ENCODE assay signal across 8 cellular contexts in the genomic region with DNA sequence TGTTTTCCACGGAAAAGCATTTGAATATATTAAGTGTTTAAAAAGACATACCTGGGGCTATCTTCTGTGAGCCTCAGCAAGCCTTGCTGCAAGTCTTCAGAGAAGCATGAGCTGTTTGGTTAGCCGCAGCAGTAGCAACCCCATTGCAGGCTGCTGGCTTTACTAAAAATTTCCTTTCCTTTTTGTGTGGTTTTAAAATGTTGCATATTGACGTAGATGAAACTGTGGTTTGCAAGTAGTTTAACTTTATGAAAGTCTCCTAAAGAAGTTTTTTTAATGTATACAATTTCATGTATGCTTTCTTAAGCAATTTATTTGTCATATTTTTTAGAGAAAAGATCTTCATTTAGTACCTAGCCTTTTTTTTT. TPM values are rescaled to one million over a fixed set of nuclear protein-coding genes. Genes with fewer than 3 reads are reported as not detected.
DNase-seq lines count a peak whose midpoint lies in the region; ATAC-seq and TF ChIP-seq lines count a peak whose summit lies in the region.

A gene with protein sequence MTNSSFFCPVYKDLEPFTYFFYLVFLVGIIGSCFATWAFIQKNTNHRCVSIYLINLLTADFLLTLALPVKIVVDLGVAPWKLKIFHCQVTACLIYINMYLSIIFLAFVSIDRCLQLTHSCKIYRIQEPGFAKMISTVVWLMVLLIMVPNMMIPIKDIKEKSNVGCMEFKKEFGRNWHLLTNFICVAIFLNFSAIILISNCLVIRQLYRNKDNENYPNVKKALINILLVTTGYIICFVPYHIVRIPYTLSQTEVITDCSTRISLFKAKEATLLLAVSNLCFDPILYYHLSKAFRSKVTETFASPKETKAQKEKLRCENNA (minus strand): TSS at position 164 of the 368 bp plus-strand sequence. CDS start 3,830 bp downstream, outside the sequence.

- H3K4me1 ChIP-seq in SJCRH30, result no peaks in the 10 kb centered on the region

- H3K27ac ChIP-seq in SJCRH30, result no peak within 1 kb of the TSS

- peaks cover 59% of the 10 kb centered on the region for H3K4me1 Mint-ChIP-seq in activated CD8-positive, alpha-beta T cell treated with anti-CD3 and anti-CD28 coated beads, Interleukin-2, amount 10 ng/mL, durations not matched to agents 7 days and 5 days (ENCODE audit: low read depth)
- H3K4me1 Mint-ChIP-seq in Calu3 (ENCODE audit: low read depth, unreplicated experiment), result no peaks in the 10 kb centered on the region

- TF ChIP-seq CTCF in Calu3 (IDR thresholded peaks at IDR 0.05; ENCODE audit: unreplicated experiment), result no peak

- H3K36me3 ChIP-seq in SJCRH30, result no peaks in the 10 kb centered on the region

- H3K4me3 ChIP-seq in SJCRH30, result no peak within 1 kb of the TSS

- H3K36me3 Mint-ChIP-seq in activated CD8-positive, alpha-beta T cell treated with anti-CD3 and anti-CD28 coated beads, Interleukin-2, amount 10 ng/mL, durations not matched to agents 7 days and 5 days (ENCODE audit: low read depth), result peaks cover 50% of the 10 kb centered on the region
- no peaks in the 10 kb centered on the region for H3K36me3 Mint-ChIP-seq in Calu3 (ENCODE audit: insufficient read depth, unreplicated experiment)

- BruUV-seq in Calu3 (replicated peaks; lab: Mats Ljungman, UMichigan), result no TSS peak

- DNase-seq in activated CD8-positive, alpha-beta T cell treated with anti-CD3 and anti-CD28 coated beads, Interleukin-2, amount 10 ng/mL, durations not matched to agents 7 days and 5 days, result peak; percentile 85
- DNase-seq in stimulated activated CD4-positive, alpha-beta T cell treated with anti-CD3 and anti-CD28 coated beads, Interleukin-15, amount 100 ng/mL, for 48 hours (ENCODE audit: low read depth in 2 of 2), result peak; percentile 54 to 56
- DNase-seq in NCI-H774 (lab: John Stamatoyannopoulos, UW) (no peak), Calu3 (no peak), HuH-7 (ENCODE audit: low spot score) (no peak), SJCRH30 (no peak)

- H3K9me3 Mint-ChIP-seq in activated CD8-positive, alpha-beta T cell treated with anti-CD3 and anti-CD28 coated beads, Interleukin-2, amount 10 ng/mL, durations not matched to agents 7 days and 5 days (ENCODE audit: insufficient read depth), result no peaks in the 10 kb centered on the region
- H3K9me3 Mint-ChIP-seq in Calu3 (ENCODE audit: low read depth, unreplicated experiment), result no peaks in the 10 kb centered on the region

- H3K27me3 ChIP-seq in SJCRH30, result 0 out of 2 replicates have a peak, but pooled peaks cover 7% of the 10 kb centered on the region

- peak within 1 kb of the TSS; percentile 94 for H3K27ac Mint-ChIP-seq in activated CD8-positive, alpha-beta T cell treated with anti-CD3 and anti-CD28 coated beads, Interleukin-2, amount 10 ng/mL, durations not matched to agents 7 days and 5 days
- no peak within 1 kb of the TSS for H3K27ac Mint-ChIP-seq in Calu3 (ENCODE audit: unreplicated experiment)

- H3K9me3 ChIP-seq in SJCRH30 (replicated peaks), result no peaks in the 10 kb centered on the region

- CTCF ChIA-PET in activated CD8-positive, alpha-beta T cell treated with anti-CD3 and anti-CD28 coated beads, Interleukin-2, amount 10 ng/mL, durations not matched to agents 7 days and 5 days (lab: Charles Lee), result interaction anchor here (0.8 to 7.6 kb wide), 10 partner anchors 8 to 76 kb away, joined by 3 to 65 read pairs (median 4); no protein-coding TSS in a partner anchor
- CTCF ChIA-PET in Calu3 (lab: Charles Lee), result interaction anchor here (0.8 kb wide), 1 partner anchor 18 kb away, joined by 3 read pairs; no protein-coding TSS in a partner anchor

- POLR2A ChIA-PET in activated CD8-positive, alpha-beta T cell treated with anti-CD3 and anti-CD28 coated beads, Interleukin-2, amount 10 ng/mL, durations not matched to agents 7 days and 5 days (lab: Charles Lee), result interaction anchor here (0.8 to 5.6 kb wide), 12 partner anchors 7 to 1066 kb away, joined by 3 to 51 read pairs (median 4); a partner anchor contains a TSS

- peak; percentile 81 for ATAC-seq in GM18517 (IDR thresholded peaks at IDR 0.05; ENCODE audit: unreplicated experiment)
- peak; percentile 89 for ATAC-seq in HG02973 (IDR thresholded peaks at IDR 0.05; ENCODE audit: unreplicated experiment)
- ATAC-seq in activated CD8-positive, alpha-beta T cell treated with anti-CD3 and anti-CD28 coated beads, Interleukin-2, amount 10 ng/mL, durations not matched to agents 7 days and 5 days, result peak; percentile 73

- no peaks in the 10 kb centered on the region for H3K27me3 Mint-ChIP-seq in activated CD8-positive, alpha-beta T cell treated with anti-CD3 and anti-CD28 coated beads, Interleukin-2, amount 10 ng/mL, durations not matched to agents 7 days and 5 days (ENCODE audit: low read depth)
- H3K27me3 Mint-ChIP-seq in Calu3 (ENCODE audit: unreplicated experiment), result no peaks in the 10 kb centered on the region

- intact Hi-C loops in Calu3 (cut with micrococcal nuclease; ENCODE audit: unreplicated experiment), result no loop called here

- peak within 1 kb of the TSS; percentile 87 for H3K4me3 Mint-ChIP-seq in activated CD8-positive, alpha-beta T cell treated with anti-CD3 and anti-CD28 coated beads, Interleukin-2, amount 10 ng/mL, durations not matched to agents 7 days and 5 days
- H3K4me3 Mint-ChIP-seq in Calu3 (ENCODE audit: low read depth, unreplicated experiment), result no peak within 1 kb of the TSS

RNA-seq across cellular contexts. Expression of the gene that starts here (rescaled TPM):
- 100 to 1,000 TPM; 115 to 124 TPM for total RNA-seq in activated CD8-positive, alpha-beta T cell treated with anti-CD3 and anti-CD28 coated beads, Interleukin-2, amount 10 ng/mL, durations not matched to agents 7 days and 5 days
- total RNA-seq in Calu3 (2022), result not detected in 2 replicates
- not detected in 2 replicates for total RNA-seq in SJCRH30 (2014; rRNA removed; shearing (Covaris generic))

Comparison
In these comparisons a context has a peak if more than half of its experiments do, and no peak if none do; other contexts are left out.
1. RNA of the gene that starts here (total RNA-seq): 115 to 124 TPM in activated CD8-positive, alpha-beta T cell treated with anti-CD3 and anti-CD28 coated beads, Interleukin-2, amount 10 ng/mL, durations not matched to agents 7 days and 5 days; not detected in Calu3 and not detected in SJCRH30; every median in the first group is over 100 times any median in the second.
2. DNase-seq: peak in activated CD8-positive, alpha-beta T cell treated with anti-CD3 and anti-CD28 coated beads, Interleukin-2, amount 10 ng/mL, durations not matched to agents 7 days and 5 days (single experiment) and stimulated activated CD4-positive, alpha-beta T cell treated with anti-CD3 and anti-CD28 coated beads, Interleukin-15, amount 100 ng/mL, for 48 hours (2 of 2); none in NCI-H774 (single experiment), Calu3 (single experiment), HuH-7 (single experiment) and SJCRH30 (0 of 2).
3. Peak in every context shown above with its lines, with median percentiles within 50 percentile points of each other: ATAC-seq.